In the genomic region with DNA sequence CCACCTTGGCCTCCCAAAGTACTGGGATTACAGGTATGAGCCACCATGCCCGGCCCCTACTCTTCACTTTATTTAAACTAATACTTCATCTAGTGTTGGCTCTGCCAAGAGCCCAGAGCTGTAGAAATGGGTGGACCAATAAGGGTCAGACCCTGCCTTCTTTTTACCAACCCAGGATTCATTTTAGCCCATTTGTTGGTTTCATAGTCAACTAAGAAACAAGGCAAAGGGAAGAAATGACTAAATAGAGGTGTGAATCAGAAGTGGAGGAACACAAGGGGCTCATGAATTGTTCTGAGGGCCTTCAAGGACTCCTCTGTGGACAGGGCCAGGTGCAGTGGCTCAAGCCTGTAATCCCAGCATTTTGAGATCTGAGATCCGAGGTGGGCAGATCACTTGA, we compare ENCODE assay signal across 1 cellular context.
TF ChIP-seq lines count a peak whose summit lies in the region.

No MANE protein-coding gene starts in this region.

TF ChIP-seq in HCT116, 20 proteins besides CTCF, POLR2A, EP300 and RAD21:
- TF ChIP-seq YY1 (IDR thresholded peaks at IDR 0.05; ENCODE audit: extremely low read depth, insufficient replicate concordance, low read depth, low read length) = no peak
- no peak for TF ChIP-seq SP1 (IDR thresholded peaks at IDR 0.05; ENCODE audit: low read depth)
- TF ChIP-seq EGR1 (IDR thresholded peaks at IDR 0.05; ENCODE audit: low read depth) = no peak
- TF ChIP-seq, protein P1, sequence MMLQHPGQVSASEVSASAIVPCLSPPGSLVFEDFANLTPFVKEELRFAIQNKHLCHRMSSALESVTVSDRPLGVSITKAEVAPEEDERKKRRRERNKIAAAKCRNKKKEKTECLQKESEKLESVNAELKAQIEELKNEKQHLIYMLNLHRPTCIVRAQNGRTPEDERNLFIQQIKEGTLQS (IDR thresholded peaks at IDR 0.05) = no peak
- no peak for TF ChIP-seq EZH2phosphoT487 (IDR thresholded peaks at IDR 0.05; ENCODE audit: borderline replicate concordance)
- TF ChIP-seq TCF7L2 (IDR thresholded peaks at IDR 0.05; ENCODE audit: borderline replicate concordance, extremely low read depth, insufficient read depth, insufficient read length) = no peak
- no peak for TF ChIP-seq FOSL1 (IDR thresholded peaks at IDR 0.05; ENCODE audit: low read depth)
- no peak for TF ChIP-seq ELF1 (IDR thresholded peaks at IDR 0.05; ENCODE audit: borderline replicate concordance, low read depth)
